10 cellular contexts compared by ENCODE assay signal in the genomic region with DNA sequence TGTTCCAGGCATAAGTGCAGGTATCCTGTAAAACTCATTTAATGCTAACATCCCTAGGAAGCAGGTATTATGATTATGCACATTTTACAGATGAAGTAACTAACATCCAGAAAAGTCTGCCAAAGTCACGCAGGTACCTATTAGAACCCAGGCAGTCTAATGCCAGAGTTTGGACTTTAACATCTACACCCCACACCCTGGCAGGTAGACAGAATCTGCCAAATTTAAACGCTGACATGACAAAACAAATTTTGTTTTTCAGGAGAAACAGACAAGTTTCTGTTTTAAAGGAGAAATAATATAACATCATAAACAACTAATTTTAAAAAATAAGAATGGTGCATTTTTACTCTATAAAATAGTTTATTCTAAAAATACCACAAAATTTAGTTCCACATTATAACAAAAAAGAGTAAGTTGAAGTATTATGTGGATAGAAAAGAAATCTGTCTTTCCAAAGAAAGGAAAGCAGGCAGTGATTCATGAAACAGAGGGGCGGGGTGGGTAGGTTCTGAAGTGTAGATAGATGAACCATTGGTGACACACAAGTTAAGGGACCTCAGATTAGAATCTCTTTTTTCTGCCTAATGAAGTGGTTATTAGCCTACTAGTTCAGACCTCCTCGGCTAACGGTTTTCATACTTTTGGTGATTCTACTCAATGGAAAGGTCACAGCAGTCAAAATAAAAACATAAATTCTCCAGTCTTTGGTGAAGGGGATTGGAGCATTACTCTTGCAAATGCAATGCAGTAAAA. TPM values are rescaled to one million over a fixed set of nuclear protein-coding genes. Genes with fewer than 3 reads are reported as not detected.
DNase-seq lines count a peak whose midpoint lies in the region; ATAC-seq, FAIRE-seq and TF ChIP-seq lines count a peak whose summit lies in the region.
"Had no signal": no experiment of that assay in that cellular context is flagged by ENCODE, and none has a peak within 500 bp of the region (broad histone marks: within the 10 kb centered on the region; RNA-seq: fewer than 3 reads in every experiment).

No MANE protein-coding gene starts in this region.

- no peak for TF ChIP-seq POLR2A in erythroblast (IDR thresholded peaks at IDR 0.05; ENCODE audit: low read length)

- H3K27me3 Mint-ChIP-seq in activated naive CD4-positive, alpha-beta T cell treated with anti-CD3 and anti-CD28 coated beads for 36 hours (ENCODE audit: low read depth) = peaks cover 19% of the 10 kb centered on the region
- H3K27me3 Mint-ChIP-seq in stimulated activated memory B cell treated with anti-CD40 and anti-IgM and Interleukin-4, amounts not matched to agents 10 μg/mL and 1 μg/mL and 100 μg/mL, for 72 hours = no peaks in the 10 kb centered on the region

- no peak overlapping the region for H3K27ac Mint-ChIP-seq in activated naive CD4-positive, alpha-beta T cell treated with anti-CD3 and anti-CD28 coated beads for 36 hours
- no peak overlapping the region for H3K27ac Mint-ChIP-seq in stimulated activated memory B cell treated with anti-CD40 and anti-IgM and Interleukin-4, amounts not matched to agents 10 μg/mL and 1 μg/mL and 100 μg/mL, for 72 hours

- DNase-seq in activated naive CD4-positive, alpha-beta T cell treated with anti-CD3 and anti-CD28 coated beads for 36 hours = peak; percentile 18
- no peak for DNase-seq in activated naive CD4-positive, alpha-beta T cell (lab: John Stamatoyannopoulos, UW)
- peak; percentile 56 for DNase-seq in RPMI7951 (ENCODE audit: low read depth)
- DNase-seq in erythroblast (lab: John Stamatoyannopoulos, UW) = peak; percentile 50 to 55
- no peak for DNase-seq in GM19238 (ENCODE audit: insufficient read length, low spot score)
- no peak for DNase-seq in GM19239 (ENCODE audit: insufficient read length, low spot score)
- no peak for DNase-seq in NCI-H2029 (lab: John Stamatoyannopoulos, UW)

- FAIRE-seq in GM19239 (lab: Jason Lieb, UNC) = no peak
- FAIRE-seq: GM12892, islet of Langerhans had no signal

- H3K36me3 Mint-ChIP-seq in activated naive CD4-positive, alpha-beta T cell treated with anti-CD3 and anti-CD28 coated beads for 36 hours (ENCODE audit: low read depth) = peaks cover 17% of the 10 kb centered on the region
- no peaks in the 10 kb centered on the region for H3K36me3 Mint-ChIP-seq in stimulated activated memory B cell treated with anti-CD40 and anti-IgM and Interleukin-4, amounts not matched to agents 10 μg/mL and 1 μg/mL and 100 μg/mL, for 72 hours

- intact Hi-C loops in activated naive CD4-positive, alpha-beta T cell treated with anti-CD3 and anti-CD28 coated beads for 36 hours (cut with micrococcal nuclease) = loop anchor here (5.0 to 10.0 kb wide), 2 partner anchors 320 to 633 kb away; a partner anchor contains a TSS

- no peaks in the 10 kb centered on the region for H3K4me1 Mint-ChIP-seq in activated naive CD4-positive, alpha-beta T cell treated with anti-CD3 and anti-CD28 coated beads for 36 hours (ENCODE audit: low read depth)
- peaks cover 12% of the 10 kb centered on the region for H3K4me1 Mint-ChIP-seq in stimulated activated memory B cell treated with anti-CD40 and anti-IgM and Interleukin-4, amounts not matched to agents 10 μg/mL and 1 μg/mL and 100 μg/mL, for 72 hours

- H3K4me3 Mint-ChIP-seq in activated naive CD4-positive, alpha-beta T cell treated with anti-CD3 and anti-CD28 coated beads for 36 hours = peak overlapping the region; percentile 85
- peak overlapping the region; percentile 21 for H3K4me3 Mint-ChIP-seq in stimulated activated memory B cell treated with anti-CD40 and anti-IgM and Interleukin-4, amounts not matched to agents 10 μg/mL and 1 μg/mL and 100 μg/mL, for 72 hours

- H3K9me3 Mint-ChIP-seq in activated naive CD4-positive, alpha-beta T cell treated with anti-CD3 and anti-CD28 coated beads for 36 hours = no peaks in the 10 kb centered on the region
- H3K9me3 Mint-ChIP-seq in stimulated activated memory B cell treated with anti-CD40 and anti-IgM and Interleukin-4, amounts not matched to agents 10 μg/mL and 1 μg/mL and 100 μg/mL, for 72 hours = no peaks in the 10 kb centered on the region

- ATAC-seq in stimulated activated memory B cell treated with anti-CD40 and anti-IgM and Interleukin-4, amounts not matched to agents 10 μg/mL and 1 μg/mL and 100 μg/mL, for 72 hours = no peak

- CTCF ChIA-PET in activated naive CD4-positive, alpha-beta T cell treated with anti-CD3 and anti-CD28 coated beads for 36 hours (lab: Charles Lee) = no interaction called here

RNA-seq across cellular contexts. Expression of a gene that starts 1.7 kb away (rescaled TPM):
- 10 to 100 TPM; 26.4 to 27.6 TPM for total RNA-seq in activated naive CD4-positive, alpha-beta T cell treated with anti-CD3 and anti-CD28 coated beads for 36 hours
- total RNA-seq in RPMI7951 (2014; rRNA removed; shearing (Covaris generic)) = 101 and 119 TPM in 2 replicates

RNA-seq across cellular contexts. Expression of a gene that starts 56.3 kb away (rescaled TPM):
- total RNA-seq in activated naive CD4-positive, alpha-beta T cell treated with anti-CD3 and anti-CD28 coated beads for 36 hours = 1 to 10 TPM; 4.7 to 4.8 TPM
- 12.9 and 16.0 TPM in 2 replicates for total RNA-seq in RPMI7951 (2014; rRNA removed; shearing (Covaris generic))

Comparison
In these comparisons a context has a peak if more than half of its experiments do, and no peak if none do; other contexts are left out.
1. DNase-seq: peak in activated naive CD4-positive, alpha-beta T cell treated with anti-CD3 and anti-CD28 coated beads for 36 hours (single experiment), RPMI7951 (single experiment) and erythroblast (2 of 2); none in activated naive CD4-positive, alpha-beta T cell (0 of 4), GM19238 (single experiment), GM19239 (single experiment) and NCI-H2029 (single experiment).